8 cellular contexts compared by ENCODE assay signal in genomic region chr12:32558941-32559340, GRCh38.
DNase-seq lines count a peak whose midpoint lies in the region; ATAC-seq and TF ChIP-seq lines count a peak whose summit lies in the region.

No MANE protein-coding gene starts in this region.

- peaks cover 16 to 21% (median 17%) of the 10 kb centered on the region in 3 donors for H3K4me1 Mint-ChIP-seq in IgD-negative memory B cell

- H3K9me3 Mint-ChIP-seq in IgD-negative memory B cell, result peaks cover 0 to 3% (median 0%) of the 10 kb centered on the region in 3 donors

- peak; percentile 99 for ATAC-seq in GM21529 (IDR thresholded peaks at IDR 0.05; ENCODE audit: unreplicated experiment)

- peak overlapping the region in 1 of 2 donors; percentile 19 for H3K4me3 ChIP-seq in right atrium auricular region

- in situ Hi-C loops in G401 (cut with HindIII; ENCODE audit: low sequenced_read_pairs), result no loop called here

- no peaks in the 10 kb centered on the region for H3K36me3 ChIP-seq in right atrium auricular region

- no peak for TF ChIP-seq CTCF in right atrium auricular region (IDR thresholded peaks at IDR 0.05)

- H3K27ac Mint-ChIP-seq in IgD-negative memory B cell, result peak overlapping the region; percentile 57 to 94 (median 82)

- no peaks in the 10 kb centered on the region for H3K9me3 ChIP-seq in right atrium auricular region

- H3K4me3 Mint-ChIP-seq in IgD-negative memory B cell, result peak overlapping the region in 3 of 4 donors; percentile 47 to 84 (median 64)

- peaks cover 7% of the 10 kb centered on the region for H3K36me3 Mint-ChIP-seq in IgD-negative memory B cell

- no peaks in the 10 kb centered on the region for H3K27me3 Mint-ChIP-seq in IgD-negative memory B cell

- DNase-seq in GM04503 (ENCODE audit: low read depth), result peak; percentile 71
- DNase-seq in right atrium auricular region (ENCODE audit: low spot score), result no peak
- no peak for DNase-seq in COLO829 (ENCODE audit: low spot score)
- no peak for DNase-seq in G401 (ENCODE audit: low spot score)
- DNase-seq in HK-2 (ENCODE audit: unreplicated experiment), result no peak
- DNase-seq in effector CD8-positive, alpha-beta T cell (lab: John Stamatoyannopoulos, UW), result no peak

- peak overlapping the region; percentile 46 to 53 for H3K27ac ChIP-seq in right atrium auricular region

- no peaks in the 10 kb centered on the region for H3K27me3 ChIP-seq in right atrium auricular region

- H3K4me1 ChIP-seq in right atrium auricular region, result peaks cover 0 to 41% of the 10 kb centered on the region in 2 donors
